ENCODE assay signal across 9 cellular contexts in the genomic region with DNA sequence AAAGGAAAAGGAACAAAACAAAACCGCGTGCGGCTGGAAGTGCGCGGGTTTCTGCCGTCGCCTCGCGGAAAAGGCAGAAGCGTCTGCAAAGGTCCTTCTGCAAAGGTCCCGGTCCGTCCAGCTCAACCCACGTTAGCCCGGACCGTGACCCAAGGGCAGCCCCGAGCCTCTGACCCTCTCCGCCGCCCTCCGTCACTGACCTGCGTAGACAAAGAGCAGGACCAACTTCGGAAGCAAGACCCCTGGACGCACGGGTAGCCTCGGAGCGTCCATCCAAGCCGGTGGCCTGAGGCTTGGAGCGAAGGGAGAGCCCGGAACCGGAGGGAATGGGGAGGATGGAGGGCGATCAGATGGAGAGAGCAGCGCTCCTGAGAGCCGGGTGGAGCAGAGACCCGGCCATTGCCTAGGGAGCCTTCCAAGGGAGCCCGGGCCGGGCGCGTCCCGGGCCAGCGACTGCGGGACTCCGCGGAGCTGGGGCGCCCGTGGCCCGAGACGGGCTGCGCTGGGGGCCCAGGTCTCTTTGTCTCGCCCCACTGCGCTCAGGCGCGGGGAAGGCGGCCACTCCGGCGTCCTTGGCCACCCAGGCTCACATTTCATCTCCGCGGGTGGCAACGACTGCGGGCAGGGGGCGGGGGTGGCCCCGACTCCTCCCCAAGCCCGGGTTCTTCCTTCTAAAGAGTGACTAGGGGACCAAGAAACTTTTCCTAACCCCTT. TPM values are rescaled to one million over a fixed set of nuclear protein-coding genes. Genes with fewer than 3 reads are reported as not detected.
DNase-seq lines count a peak whose midpoint lies in the region; ATAC-seq and TF ChIP-seq lines count a peak whose summit lies in the region.
"Had no signal": no experiment of that assay in that cellular context is flagged by ENCODE, and none has a peak within 500 bp of the region (broad histone marks: within the 10 kb centered on the region; RNA-seq: fewer than 3 reads in every experiment).

TSS of gene CYYR1 (minus strand) at position 619 of the 714 bp plus-strand sequence. CDS start at position 273, 346 bp downstream.

- intact Hi-C loops in sciatic nerve (cut with DNase I) = no loop called here

- no peak for TF ChIP-seq CTCF in brain microvascular endothelial cell (IDR thresholded peaks at IDR 0.05; ENCODE audit: low read depth, low read length, missing control alignments)

- H3K4me3 ChIP-seq in HAP-1 (peak within 1 kb of the TSS; percentile 48), brain microvascular endothelial cell (ENCODE audit: low read depth, low read length) (peak within 1 kb of the TSS; percentile 63), iPS-20b (ENCODE audit: low read length) (peak within 1 kb of the TSS; percentile 87)

- peak; percentile 32 to 68 for DNase-seq in HAP-1 (ENCODE audit: low spot score in 2 of 2)
- no peak for DNase-seq in brain microvascular endothelial cell
- no peak for DNase-seq in sciatic nerve (ENCODE audit: low spot score)
- no peak for DNase-seq in NCI-H526 treated with DMSO at 0.1 percent for 48 hours (lab: John Stamatoyannopoulos, UW)
- DNase-seq: activated CD4-positive, CD25-positive, alpha-beta regulatory T cell treated with anti-CD3 and anti-CD28 coated beads, Interleukin-2, amount 50 U/mL, for 72 hours had no signal

- ATAC-seq in sciatic nerve = peak; percentile 10
- ATAC-seq in GM18873 (IDR thresholded peaks at IDR 0.05; ENCODE audit: low FRiP score, unreplicated experiment) = no peak
- no peak for ATAC-seq in GM21526 (IDR thresholded peaks at IDR 0.05; ENCODE audit: low FRiP score, unreplicated experiment)
- no peak for ATAC-seq in HG02973 (IDR thresholded peaks at IDR 0.05; ENCODE audit: unreplicated experiment)

- H3K4me1 ChIP-seq in HAP-1 (peaks cover 17% of the 10 kb centered on the region), iPS-20b (ENCODE audit: insufficient read depth, low read length) (0 out of 2 replicates have a peak, but pooled peaks cover 4% of the 10 kb centered on the region)

- H3K27ac ChIP-seq in brain microvascular endothelial cell = no peak within 1 kb of the TSS
- no peak within 1 kb of the TSS for H3K27ac ChIP-seq in iPS-20b (ENCODE audit: low read length)

- H3K9ac ChIP-seq in iPS-20b (ENCODE audit: low read depth, low read length) = peak within 1 kb of the TSS; percentile 89

- in situ Hi-C loops in HAP-1 (cut with MboI; ENCODE audit: low sequenced_read_pairs) = no loop called here
- in situ Hi-C loops in brain microvascular endothelial cell (cut with HindIII; ENCODE audit: low pct_ligation_motif_present, low sequenced_read_pairs) = no loop called here

- H3K36me3 ChIP-seq in HAP-1 (replicated peaks) (no peaks in the 10 kb centered on the region), brain microvascular endothelial cell (replicated peaks) (no peaks in the 10 kb centered on the region), iPS-20b (ENCODE audit: insufficient read depth, low read depth, low read length) (no peaks in the 10 kb centered on the region)

- no peaks in the 10 kb centered on the region for H3K27me3 ChIP-seq in HAP-1 (ENCODE audit: low read depth)
- H3K27me3 ChIP-seq in brain microvascular endothelial cell (replicated peaks) = peaks cover 6% of the 10 kb centered on the region
- H3K27me3 ChIP-seq in iPS-20b (ENCODE audit: insufficient read depth, low read length) = no peaks in the 10 kb centered on the region

- no peaks in the 10 kb centered on the region; the same call in 1 of the 2 replicates for H3K9me3 ChIP-seq in HAP-1
- peaks cover 6% of the 10 kb centered on the region; the same call in 1 of the 2 replicates for H3K9me3 ChIP-seq in iPS-20b (ENCODE audit: insufficient read depth, low read depth, low read length)

RNA-seq across cellular contexts. Expression of gene CYYR1, which starts in this region (rescaled TPM):
- total RNA-seq in sciatic nerve = 31.7 TPM

Comparison
In these comparisons a context has a peak if more than half of its experiments do, and no peak if none do; other contexts are left out.
1. DNase-seq: peak in HAP-1 (2 of 2); none in brain microvascular endothelial cell (single experiment), sciatic nerve (single experiment) and NCI-H526 treated with DMSO at 0.1 percent for 48 hours (single experiment).
2. Peak in every context shown above with its lines, with median percentiles within 50 percentile points of each other: H3K4me3 ChIP-seq.